ENCODE assay signal across 10 cellular contexts in genomic region chr3:31522152-31522551, GRCh38. TPM values are rescaled to one million over a fixed set of nuclear protein-coding genes. Genes with fewer than 3 reads are reported as not detected.
DNase-seq lines count a peak whose midpoint lies in the region; ATAC-seq lines count a peak whose summit lies in the region.
"Had no signal": no experiment of that assay in that cellular context is flagged by ENCODE, and none has a peak within 500 bp of the region (broad histone marks: within the 10 kb centered on the region; RNA-seq: fewer than 3 reads in every experiment).

No MANE protein-coding gene starts in this region.

- H3K27me3 Mint-ChIP-seq in immature natural killer cell (ENCODE audit: low read depth in 3 of 3), result no peaks in the 10 kb centered on the region

- peak overlapping the region; percentile 61 to 88 (median 79) for H3K27ac Mint-ChIP-seq in immature natural killer cell

- no peaks in the 10 kb centered on the region for H3K36me3 Mint-ChIP-seq in immature natural killer cell

- no peaks in the 10 kb centered on the region for H3K9me3 Mint-ChIP-seq in immature natural killer cell

- peak; percentile 47 for DNase-seq in SIG-M5 (lab: John Stamatoyannopoulos, UW)
- DNase-seq in immature natural killer cell, result peak; percentile 37 to 45 (median 40)
- DNase-seq in NCI-H1105 treated with DMSO at 0.1 percent for 48 hours (lab: John Stamatoyannopoulos, UW), result no peak
- no peak for DNase-seq in AG08395 (ENCODE audit: low spot score)
- no peak for DNase-seq in DMS53 (lab: John Stamatoyannopoulos, UW)
- DNase-seq: NCI-H1092, pancreas had no signal

- H3K4me1 Mint-ChIP-seq in immature natural killer cell, result peaks cover 16 to 21% of the 10 kb centered on the region in 2 donors

- H3K4me3 Mint-ChIP-seq in immature natural killer cell, result peak overlapping the region in 3 of 5 donors; percentile 54 to 71 (median 55)

- ATAC-seq in GM18498 (IDR thresholded peaks at IDR 0.05; ENCODE audit: unreplicated experiment), result peak; percentile 65
- peak; percentile 76 for ATAC-seq in HG02884 (IDR thresholded peaks at IDR 0.05; ENCODE audit: unreplicated experiment)
- no peak for ATAC-seq in GM21367 (IDR thresholded peaks at IDR 0.05; ENCODE audit: unreplicated experiment)

RNA-seq across cellular contexts. Expression of gene STT3B, which starts 10.6 kb away (rescaled TPM):
- 100 to 1,000 TPM in 2 of 3 donors, 10 to 100 TPM in 1; 66.3 to 132 (median 105) TPM for polyA plus RNA-seq in immature natural killer cell

Comparison
In these comparisons a context has a peak if more than half of its experiments do, and no peak if none do; other contexts are left out.
1. DNase-seq: peak in SIG-M5 (single experiment) and immature natural killer cell (3 of 3); none in NCI-H1105 treated with DMSO at 0.1 percent for 48 hours (single experiment), AG08395 (single experiment) and DMS53 (single experiment).